8 cellular contexts compared by ENCODE assay signal in the genomic region with DNA sequence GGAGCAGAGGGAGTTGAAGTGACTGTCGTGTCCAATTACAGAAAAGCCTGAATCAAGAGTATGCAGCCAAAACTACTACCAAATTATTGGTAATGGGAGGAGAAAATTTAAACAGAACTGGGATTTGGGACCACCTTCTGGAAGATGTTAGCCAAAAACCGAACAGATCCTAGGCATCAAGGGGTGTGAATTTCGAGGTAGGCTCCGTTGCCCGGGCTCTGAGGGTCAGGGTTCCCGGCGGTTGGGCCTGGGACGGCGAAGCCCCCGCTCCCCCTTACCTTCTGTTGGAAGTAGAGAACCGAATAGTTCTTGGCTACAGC. TPM values are rescaled to one million over a fixed set of nuclear protein-coding genes. Genes with fewer than 3 reads are reported as not detected.
DNase-seq lines count a peak whose midpoint lies in the region; ATAC-seq, FAIRE-seq and TF ChIP-seq lines count a peak whose summit lies in the region.

No MANE protein-coding gene starts in this region.

- FAIRE-seq in K562 (lab: Jason Lieb, UNC) (no peak), frontal cortex (lab: Jason Lieb, UNC) (no peak)

- H3K9me3 Mint-ChIP-seq in CD4-positive, alpha-beta T cell: no peaks in the 10 kb centered on the region

- no peak for ATAC-seq in CD4-positive, alpha-beta T cell (ENCODE audit: poor library complexity)
- ATAC-seq in HG02642 (IDR thresholded peaks at IDR 0.05; ENCODE audit: poor library complexity, unreplicated experiment): peak; percentile 5
- ATAC-seq in K562: peak; percentile 2; the same call in 2 of the 3 replicates
- ATAC-seq in HG03159 (IDR thresholded peaks at IDR 0.05; ENCODE audit: unreplicated experiment): no peak

- in situ Hi-C loops in K562 (cut with MboI): loop anchor here (25.0 kb wide), 1 partner anchor 337 kb away; no protein-coding TSS in a partner anchor

- H4K20me1 ChIP-seq in K562 (replicated peaks; ENCODE audit: control insufficient read depth, insufficient read depth, low read length): no peaks in the 10 kb centered on the region

- intact Hi-C loops in CD4-positive, alpha-beta T cell (cut with DNase I, micrococcal nuclease): loop anchor here (1.0 to 2.0 kb wide), 5 partner anchors 33 to 293 kb away; a partner anchor contains a TSS
- intact Hi-C loops in K562 (cut with micrococcal nuclease): loop anchor here (2.0 to 10.0 kb wide), 5 partner anchors 183 to 915 kb away; a partner anchor contains a TSS

- no peak for TF ChIP-seq EP300 in K562 (IDR thresholded peaks at IDR 0.05; ENCODE audit: low read length)

- under 1% methylated on average over 11 of the region's 11 CpGs for WGBS in K562 (ENCODE audit: insufficient coverage, low coverage, missing lambda C conversion rate)
- WGBS in mesodermal cell (ENCODE audit: insufficient coverage in 2 of 2), 2 experiments: 0 to 1% methylated on average over 3 to 10 of the region's 11 CpGs

- CTCF ChIA-PET in CD4-positive, alpha-beta T cell (lab: Charles Lee): interaction anchor here (0.6 kb wide), 1 partner anchor 33 kb away, joined by 3 read pairs; no protein-coding TSS in a partner anchor
- CTCF ChIA-PET in K562 (lab: Yijun Ruan, JAX; ENCODE audit: low intra/inter-chr PET ratio): interaction anchor here (1.4 kb wide), 1 partner anchor 33 kb away, joined by 3 read pairs; no protein-coding TSS in a partner anchor

- DNase-seq in CD4-positive, alpha-beta T cell: no peak
- DNase-seq in K562 (ENCODE audit: extremely low read depth in 1 of 4, low spot score in 3 of 4) (peak in 1 of 4 experiments; percentile 8), frontal cortex (ENCODE audit: low spot score in 2 of 2) (no peak), ecto neural progenitor cell (ENCODE audit: low spot score) (no peak), GF-D8 (lab: John Stamatoyannopoulos, UW) (no peak)

- no peaks in the 10 kb centered on the region for H3K9me1 ChIP-seq in K562 (ENCODE audit: control insufficient read depth, insufficient read depth, low read length)

- POLR2A ChIA-PET in CD4-positive, alpha-beta T cell (lab: Charles Lee): interaction anchor here (0.6 to 4.0 kb wide), 29 partner anchors 8 to 1821 kb away, joined by 3 to 208 read pairs (median 5); a partner anchor contains a TSS
- POLR2A ChIA-PET in K562 (lab: Yijun Ruan, JAX): interaction anchor here (0.9 to 1.7 kb wide), 6 partner anchors 8 to 257 kb away, joined by 3 to 9 read pairs (median 5); a partner anchor contains a TSS

- TF ChIP-seq RAD21 in K562 (CRISPR knock-in tag; conservative IDR thresholded peaks at IDR 0.05 in 1 of 2, IDR thresholded peaks at IDR 0.05 in 1 of 2): no peak

- TF ChIP-seq POLR2A in K562 (conservative IDR thresholded peaks at IDR 0.05): no peak

- TSS peak; percentile 52 for BruUV-seq in K562 (replicated peaks; lab: Mats Ljungman, UMichigan)

- H3K4me3 Mint-ChIP-seq in CD4-positive, alpha-beta T cell: peak overlapping the region; percentile 99

- peaks cover 55% of the 10 kb centered on the region for H3K79me2 ChIP-seq in K562 (ENCODE audit: control insufficient read depth, insufficient read depth, low read length)

- no peaks in the 10 kb centered on the region for H3K27me3 ChIP-seq in CD4-positive, alpha-beta T cell (ENCODE audit: control insufficient read depth, insufficient read depth, low read length)
- no peaks in the 10 kb centered on the region for H3K27me3 ChIP-seq in K562 (ENCODE audit: control insufficient read depth in 2 of 2, insufficient read depth in 2 of 2, low read length in 2 of 2)

- H3K36me3 Mint-ChIP-seq in CD4-positive, alpha-beta T cell (ENCODE audit: low read depth): peaks cover 12% of the 10 kb centered on the region

- peak overlapping the region; percentile 83 to 89 for H3K9ac ChIP-seq in K562 (ENCODE audit: insufficient read depth in 1 of 2, low read depth in 2 of 2, low read length in 2 of 2)

- H3K27ac ChIP-seq in CD4-positive, alpha-beta T cell (ENCODE audit: low read depth, low read length): peak overlapping the region; percentile 98
- peak overlapping the region; percentile 77 for H3K27ac ChIP-seq in K562 (ENCODE audit: extremely low read depth, low read depth, low read length)
- peak overlapping the region; percentile 44 for H3K27ac ChIP-seq in mesodermal cell (ENCODE audit: low read depth, low read length, severe bottlenecking)

- no peaks in the 10 kb centered on the region for H3K9me3 ChIP-seq in CD4-positive, alpha-beta T cell (ENCODE audit: control insufficient read depth, low read length)
- H3K9me3 ChIP-seq in K562 (replicated peaks; ENCODE audit: control insufficient read depth, insufficient read depth, low read depth, low read length): no peaks in the 10 kb centered on the region
- H3K9me3 ChIP-seq in mesodermal cell (ENCODE audit: control insufficient read depth, low read length): no peaks in the 10 kb centered on the region

- H3K4me1 ChIP-seq in K562 (replicated peaks in 1 of 2; ENCODE audit: control insufficient read depth in 2 of 2, insufficient read depth in 2 of 2, low read length in 2 of 2): peaks cover 8 to 24% of the 10 kb centered on the region in 2 experiments
- no peaks in the 10 kb centered on the region for H3K4me1 ChIP-seq in mesodermal cell (ENCODE audit: control insufficient read depth, insufficient read depth, low read length, poor library complexity, severe bottlenecking)

- peak overlapping the region; percentile 97 for H2AFZ ChIP-seq in K562 (ENCODE audit: low read depth, low read length)

- no peaks in the 10 kb centered on the region for H3K27me3 Mint-ChIP-seq in CD4-positive, alpha-beta T cell

- peak overlapping the region; percentile 100 for H3K4me2 ChIP-seq in K562 (ENCODE audit: insufficient read depth, low read length)

- no peak for TF ChIP-seq CTCF in CD4-positive, alpha-beta T cell (IDR thresholded peaks at IDR 0.05)
- no peak for TF ChIP-seq CTCF in K562 (IDR thresholded peaks at IDR 0.05 in 2 of 3, conservative IDR thresholded peaks at IDR 0.05 in 1 of 3; ENCODE audit: insufficient read depth in 2 of 3, low read depth in 1 of 3, low read length in 3 of 3)

- H3K36me3 ChIP-seq in K562 (ENCODE audit: control insufficient read depth, insufficient read depth, low read length) (no peaks in the 10 kb centered on the region), mesodermal cell (ENCODE audit: control insufficient read depth, insufficient read depth, low read length) (no peaks in the 10 kb centered on the region)

- H3K4me3 ChIP-seq in K562: peak overlapping the region; percentile 69
- H3K4me3 ChIP-seq in mesodermal cell (ENCODE audit: extremely low read depth, insufficient read depth, low read length, poor library complexity, severe bottlenecking): peak overlapping the region; percentile 71

- H3K27ac Mint-ChIP-seq in CD4-positive, alpha-beta T cell: peak overlapping the region; percentile 97

- H3K4me1 Mint-ChIP-seq in CD4-positive, alpha-beta T cell (ENCODE audit: low read depth): peaks cover 45% of the 10 kb centered on the region

TF ChIP-seq in K562, 482 proteins besides CTCF, POLR2A, EP300 and RAD21 (continues in another document):
- 0 out of 4 replicates have a peak, but pooled peaks of 1 of the 2 experiments have one; percentile 4 for TF ChIP-seq NONO (IDR thresholded peaks at IDR 0.05; ENCODE audit: low read depth in 2 of 2, low read length in 1 of 2)

RNA-seq across cellular contexts. Expression of a gene that starts 0.3 kb away (rescaled TPM):
- 10 to 100 TPM; 13.7 to 16.0 TPM for total RNA-seq in CD4-positive, alpha-beta T cell
- total RNA-seq in K562 (2011; cell fraction: chromatin; rRNA removed; ENCODE audit: low replicate concordance): 22.7 and 29.7 TPM in 2 replicates
- total RNA-seq in K562 (2011; cell fraction: nucleolus; rRNA removed): 29.9 and 32.9 TPM in 2 replicates
- total RNA-seq in K562 (2011; cell fraction: nucleoplasm; rRNA removed): 38.2 and 50.3 TPM in 2 replicates
- total RNA-seq in K562 (2014; rRNA removed) (9.5 and 14.4 TPM in 2 replicates), K562 (2014; rRNA removed; fragmentation: Illumina TruSeq; extraction: Trizol) (23.2 and 25.3 TPM in 2 replicates), K562 (2015; rRNA removed; fragmentation: Illumina TruSeq; extraction: Trizol) (20.5 and 20.8 TPM in 2 replicates), K562 (2021) (21.2 and 23.2 TPM in 2 replicates), frontal cortex (28.1 TPM)
- polyA plus RNA-seq in K562 (2011; rRNA removed) (39.7 and 43.1 TPM in 2 replicates), K562 (2014; fragmentation: Illumina TruSeq; extraction: Trizol) (22.5 and 28.1 TPM in 2 replicates), K562 (2014; fragmentation: Nextera tagmentation; extraction: Ambion mirVana) (10 to 100 TPM; 28.5 to 34.9 TPM), K562 (2014; rRNA removed) (16.7 and 17.3 TPM in 2 replicates)
- 18.0 and 35.3 TPM in 2 replicates for polyA plus RNA-seq in K562 (2011; cell fraction: cytosol; rRNA removed)
- polyA plus RNA-seq in K562 (2011; cell fraction: nucleus; rRNA removed): 8.1 and 13.7 TPM in 2 replicates
- 20.7 and 28.3 TPM in 2 replicates for polyA plus RNA-seq in K562 (2012)
- polyA minus RNA-seq in K562 (2011; rRNA and poly(A)+ RNA removed): 42.3 and 48.9 TPM in 2 replicates
- 19.0 and 20.6 TPM in 2 replicates for polyA minus RNA-seq in K562 (2011; cell fraction: cytosol; rRNA and poly(A)+ RNA removed)
- polyA minus RNA-seq in K562 (2011; cell fraction: nucleus; rRNA and poly(A)+ RNA removed): 6.9 and 12.4 TPM in 2 replicates
- polyA plus RNA-seq in mesodermal cell (2013, experiment 1 of 2): 151 TPM
- polyA plus RNA-seq in mesodermal cell (2013, experiment 2 of 2): 141 TPM

RNA-seq across cellular contexts. Expression of a gene that starts 1.6 kb away (rescaled TPM):
- total RNA-seq in CD4-positive, alpha-beta T cell: under 1 TPM; 0.59 to 0.85 TPM
- total RNA-seq in K562 (2011; cell fraction: chromatin; rRNA removed; ENCODE audit: low replicate concordance): 5.5 and 14.6 TPM in 2 replicates
- total RNA-seq in K562 (2011; cell fraction: nucleolus; rRNA removed): 3.8 and 5.8 TPM in 2 replicates
- total RNA-seq in K562 (2011; cell fraction: nucleoplasm; rRNA removed): 6.6 and 9.5 TPM in 2 replicates
- 9.4 and 13.8 TPM in 2 replicates for total RNA-seq in K562 (2014; rRNA removed)
- 22.6 and 23.3 TPM in 2 replicates for total RNA-seq in K562 (2014; rRNA removed; fragmentation: Illumina TruSeq; extraction: Trizol)
- total RNA-seq in K562 (2015; rRNA removed; fragmentation: Illumina TruSeq; extraction: Trizol): 21.1 and 23.7 TPM in 2 replicates
- 15.4 and 17.6 TPM in 2 replicates for total RNA-seq in K562 (2021)
- 21.3 and 23.7 TPM in 2 replicates for polyA plus RNA-seq in K562 (2011; rRNA removed)
- 7.2 and 10.6 TPM in 2 replicates for polyA plus RNA-seq in K562 (2011; cell fraction: cytosol; rRNA removed)
- polyA plus RNA-seq in K562 (2011; cell fraction: nucleus; rRNA removed): 9.6 and 12.2 TPM in 2 replicates
- 8.9 and 15.6 TPM in 2 replicates for polyA plus RNA-seq in K562 (2012)
- 19.4 and 27.2 TPM in 2 replicates for polyA plus RNA-seq in K562 (2014; fragmentation: Illumina TruSeq; extraction: Trizol)
- 10 to 100 TPM; 11.8 to 23.9 TPM for polyA plus RNA-seq in K562 (2014; fragmentation: Nextera tagmentation; extraction: Ambion mirVana)
- polyA plus RNA-seq in K562 (2014; rRNA removed): 11.1 and 14.9 TPM in 2 replicates
- polyA minus RNA-seq in K562 (2011; rRNA and poly(A)+ RNA removed): 16.9 and 18.8 TPM in 2 replicates
- 5.6 and 7.8 TPM in 2 replicates for polyA minus RNA-seq in K562 (2011; cell fraction: cytosol; rRNA and poly(A)+ RNA removed)
- polyA minus RNA-seq in K562 (2011; cell fraction: nucleus; rRNA and poly(A)+ RNA removed): 5.5 and 9.6 TPM in 2 replicates
- polyA plus RNA-seq in mesodermal cell (2013, experiment 1 of 2): 13.7 TPM
- 12.5 TPM for polyA plus RNA-seq in mesodermal cell (2013, experiment 2 of 2)
- total RNA-seq in frontal cortex: 1.6 TPM

Comparison
In these comparisons a context has a peak if more than half of its experiments do, and no peak if none do; other contexts are left out.
1. ATAC-seq: peak in HG02642 (single experiment) and K562 (single experiment); none in CD4-positive, alpha-beta T cell (single experiment) and HG03159 (single experiment).
2. H3K27ac ChIP-seq: peak in every context shown above with its lines; median percentile 98 in CD4-positive, alpha-beta T cell; 77 in K562; 44 in mesodermal cell.